ENCODE assay signal across 1 cellular context in the genomic region with DNA sequence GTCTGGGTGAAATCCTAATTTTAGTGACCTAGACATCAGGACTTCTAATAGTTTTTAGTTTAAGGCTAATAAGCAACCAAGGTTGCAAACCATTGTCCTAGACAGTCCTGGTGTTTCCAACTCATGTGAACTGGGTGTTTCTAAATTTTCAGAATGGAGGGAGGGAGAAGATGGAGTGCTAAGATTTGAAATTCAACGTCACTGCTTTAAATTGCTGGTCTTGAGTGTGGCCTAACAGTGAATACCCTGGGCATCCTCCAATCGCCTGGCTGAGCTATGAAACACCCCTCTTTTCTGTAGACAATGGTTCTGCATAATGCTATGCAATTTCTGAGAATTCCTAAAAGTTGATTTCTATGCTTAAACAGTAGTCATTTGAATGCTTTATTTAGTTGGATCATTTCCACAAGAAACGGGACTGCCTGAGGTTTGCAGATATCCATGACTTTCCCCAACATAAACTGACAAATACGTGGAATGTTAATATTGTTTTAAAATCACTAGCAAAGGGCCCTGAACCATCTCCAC.
TF ChIP-seq lines count a peak whose summit lies in the region.

No MANE protein-coding gene starts in this region.

TF ChIP-seq in HepG2, 621 proteins besides CTCF, POLR2A, EP300 and RAD21:
- TF ChIP-seq SP5 (CRISPR knock-in tag; IDR thresholded peaks at IDR 0.05; ENCODE audit: borderline replicate concordance, low read depth) (no peak), ZNF354B (CRISPR knock-in tag; IDR thresholded peaks at IDR 0.05) (0 out of 2 replicates have a peak, but pooled peaks have one; percentile 50), ZNF703 (CRISPR knock-in tag; IDR thresholded peaks at IDR 0.05; ENCODE audit: borderline replicate concordance) (no peak), CENPX (CRISPR knock-in tag; IDR thresholded peaks at IDR 0.05) (no peak), LCORL (IDR thresholded peaks at IDR 0.05) (no peak), LCORL (CRISPR knock-in tag; IDR thresholded peaks at IDR 0.05) (no peak), ZNF232 (CRISPR knock-in tag; IDR thresholded peaks at IDR 0.05; ENCODE audit: borderline replicate concordance) (no peak), ZFX (CRISPR knock-in tag; IDR thresholded peaks at IDR 0.05; ENCODE audit: low read depth) (peak; percentile 34; the same call in 1 of the 2 replicates), ZNF615 (CRISPR knock-in tag; IDR thresholded peaks at IDR 0.05; ENCODE audit: borderline replicate concordance) (no peak), ZNF570 (CRISPR knock-in tag; IDR thresholded peaks at IDR 0.05; ENCODE audit: borderline replicate concordance) (no peak), SRSF1 (optimal IDR thresholded peaks at IDR 0.05; ENCODE audit: low read depth, low read length) (no peak), PHB2 (IDR thresholded peaks at IDR 0.05; ENCODE audit: partially characterized antibody) (no peak), RNF2 (conservative IDR thresholded peaks at IDR 0.05; ENCODE audit: low read depth) (no peak), CREB1 (IDR thresholded peaks at IDR 0.05) (no peak), CREB1 (CRISPR knock-in tag; IDR thresholded peaks at IDR 0.05) (0 out of 2 replicates have a peak, but pooled peaks have one; percentile 4), ZNF3 (CRISPR knock-in tag; IDR thresholded peaks at IDR 0.05) (no peak), PRMT3 (CRISPR knock-in tag; IDR thresholded peaks at IDR 0.05; ENCODE audit: borderline replicate concordance, low read depth) (no peak), MTA3 (CRISPR knock-in tag; IDR thresholded peaks at IDR 0.05) (no peak), ARID2 (CRISPR knock-in tag; IDR thresholded peaks at IDR 0.05; ENCODE audit: borderline replicate concordance) (peak; percentile 79; the same call in 1 of the 2 replicates)
- TF ChIP-seq, protein P1, sequence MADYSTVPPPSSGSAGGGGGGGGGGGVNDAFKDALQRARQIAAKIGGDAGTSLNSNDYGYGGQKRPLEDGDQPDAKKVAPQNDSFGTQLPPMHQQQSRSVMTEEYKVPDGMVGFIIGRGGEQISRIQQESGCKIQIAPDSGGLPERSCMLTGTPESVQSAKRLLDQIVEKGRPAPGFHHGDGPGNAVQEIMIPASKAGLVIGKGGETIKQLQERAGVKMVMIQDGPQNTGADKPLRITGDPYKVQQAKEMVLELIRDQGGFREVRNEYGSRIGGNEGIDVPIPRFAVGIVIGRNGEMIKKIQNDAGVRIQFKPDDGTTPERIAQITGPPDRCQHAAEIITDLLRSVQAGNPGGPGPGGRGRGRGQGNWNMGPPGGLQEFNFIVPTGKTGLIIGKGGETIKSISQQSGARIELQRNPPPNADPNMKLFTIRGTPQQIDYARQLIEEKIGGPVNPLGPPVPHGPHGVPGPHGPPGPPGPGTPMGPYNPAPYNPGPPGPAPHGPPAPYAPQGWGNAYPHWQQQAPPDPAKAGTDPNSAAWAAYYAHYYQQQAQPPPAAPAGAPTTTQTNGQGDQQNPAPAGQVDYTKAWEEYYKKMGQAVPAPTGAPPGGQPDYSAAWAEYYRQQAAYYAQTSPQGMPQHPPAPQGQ (CRISPR knock-in tag; IDR thresholded peaks at IDR 0.05; ENCODE audit: borderline replicate concordance), result no peak
- TF ChIP-seq, protein P2, sequence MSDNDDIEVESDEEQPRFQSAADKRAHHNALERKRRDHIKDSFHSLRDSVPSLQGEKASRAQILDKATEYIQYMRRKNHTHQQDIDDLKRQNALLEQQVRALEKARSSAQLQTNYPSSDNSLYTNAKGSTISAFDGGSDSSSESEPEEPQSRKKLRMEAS (IDR thresholded peaks at IDR 0.05), result no peak
- TF ChIP-seq, protein P3, sequence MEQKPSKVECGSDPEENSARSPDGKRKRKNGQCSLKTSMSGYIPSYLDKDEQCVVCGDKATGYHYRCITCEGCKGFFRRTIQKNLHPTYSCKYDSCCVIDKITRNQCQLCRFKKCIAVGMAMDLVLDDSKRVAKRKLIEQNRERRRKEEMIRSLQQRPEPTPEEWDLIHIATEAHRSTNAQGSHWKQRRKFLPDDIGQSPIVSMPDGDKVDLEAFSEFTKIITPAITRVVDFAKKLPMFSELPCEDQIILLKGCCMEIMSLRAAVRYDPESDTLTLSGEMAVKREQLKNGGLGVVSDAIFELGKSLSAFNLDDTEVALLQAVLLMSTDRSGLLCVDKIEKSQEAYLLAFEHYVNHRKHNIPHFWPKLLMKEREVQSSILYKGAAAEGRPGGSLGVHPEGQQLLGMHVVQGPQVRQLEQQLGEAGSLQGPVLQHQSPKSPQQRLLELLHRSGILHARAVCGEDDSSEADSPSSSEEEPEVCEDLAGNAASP (CRISPR knock-in tag; IDR thresholded peaks at IDR 0.05; ENCODE audit: borderline replicate concordance), result no peak
- TF ChIP-seq, protein P4, sequence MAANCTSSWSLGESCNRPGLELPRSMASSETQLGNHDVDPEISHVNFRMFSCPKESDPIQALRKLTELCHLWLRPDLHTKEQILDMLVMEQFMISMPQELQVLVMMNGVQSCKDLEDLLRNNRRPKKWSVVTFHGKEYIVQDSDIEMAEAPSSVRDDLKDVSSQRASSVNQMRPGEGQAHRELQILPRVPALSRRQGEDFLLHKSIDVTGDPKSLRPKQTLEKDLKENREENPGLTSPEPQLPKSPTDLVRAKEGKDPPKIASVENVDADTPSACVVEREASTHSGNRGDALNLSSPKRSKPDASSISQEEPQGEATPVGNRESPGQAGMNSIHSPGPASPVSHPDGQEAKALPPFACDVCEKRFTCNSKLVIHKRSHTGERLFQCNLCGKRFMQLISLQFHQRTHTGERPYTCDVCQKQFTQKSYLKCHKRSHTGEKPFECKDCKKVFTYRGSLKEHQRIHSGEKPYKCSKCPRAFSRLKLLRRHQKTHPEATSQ (CRISPR knock-in tag; IDR thresholded peaks at IDR 0.05; ENCODE audit: borderline replicate concordance), result 0 out of 2 replicates have a peak, but pooled peaks have one; percentile 51
- TF ChIP-seq, protein P5, sequence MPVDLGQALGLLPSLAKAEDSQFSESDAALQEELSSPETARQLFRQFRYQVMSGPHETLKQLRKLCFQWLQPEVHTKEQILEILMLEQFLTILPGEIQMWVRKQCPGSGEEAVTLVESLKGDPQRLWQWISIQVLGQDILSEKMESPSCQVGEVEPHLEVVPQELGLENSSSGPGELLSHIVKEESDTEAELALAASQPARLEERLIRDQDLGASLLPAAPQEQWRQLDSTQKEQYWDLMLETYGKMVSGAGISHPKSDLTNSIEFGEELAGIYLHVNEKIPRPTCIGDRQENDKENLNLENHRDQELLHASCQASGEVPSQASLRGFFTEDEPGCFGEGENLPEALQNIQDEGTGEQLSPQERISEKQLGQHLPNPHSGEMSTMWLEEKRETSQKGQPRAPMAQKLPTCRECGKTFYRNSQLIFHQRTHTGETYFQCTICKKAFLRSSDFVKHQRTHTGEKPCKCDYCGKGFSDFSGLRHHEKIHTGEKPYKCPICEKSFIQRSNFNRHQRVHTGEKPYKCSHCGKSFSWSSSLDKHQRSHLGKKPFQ (CRISPR knock-in tag; IDR thresholded peaks at IDR 0.05; ENCODE audit: insufficient replicate concordance), result no peak
- TF ChIP-seq, protein P6, sequence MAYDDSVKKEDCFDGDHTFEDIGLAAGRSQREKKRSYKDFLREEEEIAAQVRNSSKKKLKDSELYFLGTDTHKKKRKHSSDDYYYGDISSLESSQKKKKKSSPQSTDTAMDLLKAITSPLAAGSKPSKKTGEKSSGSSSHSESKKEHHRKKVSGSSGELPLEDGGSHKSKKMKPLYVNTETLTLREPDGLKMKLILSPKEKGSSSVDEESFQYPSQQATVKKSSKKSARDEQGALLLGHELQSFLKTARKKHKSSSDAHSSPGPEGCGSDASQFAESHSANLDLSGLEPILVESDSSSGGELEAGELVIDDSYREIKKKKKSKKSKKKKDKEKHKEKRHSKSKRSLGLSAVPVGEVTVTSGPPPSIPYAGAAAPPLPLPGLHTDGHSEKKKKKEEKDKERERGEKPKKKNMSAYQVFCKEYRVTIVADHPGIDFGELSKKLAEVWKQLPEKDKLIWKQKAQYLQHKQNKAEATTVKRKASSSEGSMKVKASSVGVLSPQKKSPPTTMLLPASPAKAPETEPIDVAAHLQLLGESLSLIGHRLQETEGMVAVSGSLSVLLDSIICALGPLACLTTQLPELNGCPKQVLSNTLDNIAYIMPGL (CRISPR knock-in tag; IDR thresholded peaks at IDR 0.05; ENCODE audit: borderline replicate concordance in 1 of 2, low read depth in 1 of 2), result peak in 1 of 2 experiments; percentile 33; a peak in 1 of 4 replicates
- TF ChIP-seq, protein P7, sequence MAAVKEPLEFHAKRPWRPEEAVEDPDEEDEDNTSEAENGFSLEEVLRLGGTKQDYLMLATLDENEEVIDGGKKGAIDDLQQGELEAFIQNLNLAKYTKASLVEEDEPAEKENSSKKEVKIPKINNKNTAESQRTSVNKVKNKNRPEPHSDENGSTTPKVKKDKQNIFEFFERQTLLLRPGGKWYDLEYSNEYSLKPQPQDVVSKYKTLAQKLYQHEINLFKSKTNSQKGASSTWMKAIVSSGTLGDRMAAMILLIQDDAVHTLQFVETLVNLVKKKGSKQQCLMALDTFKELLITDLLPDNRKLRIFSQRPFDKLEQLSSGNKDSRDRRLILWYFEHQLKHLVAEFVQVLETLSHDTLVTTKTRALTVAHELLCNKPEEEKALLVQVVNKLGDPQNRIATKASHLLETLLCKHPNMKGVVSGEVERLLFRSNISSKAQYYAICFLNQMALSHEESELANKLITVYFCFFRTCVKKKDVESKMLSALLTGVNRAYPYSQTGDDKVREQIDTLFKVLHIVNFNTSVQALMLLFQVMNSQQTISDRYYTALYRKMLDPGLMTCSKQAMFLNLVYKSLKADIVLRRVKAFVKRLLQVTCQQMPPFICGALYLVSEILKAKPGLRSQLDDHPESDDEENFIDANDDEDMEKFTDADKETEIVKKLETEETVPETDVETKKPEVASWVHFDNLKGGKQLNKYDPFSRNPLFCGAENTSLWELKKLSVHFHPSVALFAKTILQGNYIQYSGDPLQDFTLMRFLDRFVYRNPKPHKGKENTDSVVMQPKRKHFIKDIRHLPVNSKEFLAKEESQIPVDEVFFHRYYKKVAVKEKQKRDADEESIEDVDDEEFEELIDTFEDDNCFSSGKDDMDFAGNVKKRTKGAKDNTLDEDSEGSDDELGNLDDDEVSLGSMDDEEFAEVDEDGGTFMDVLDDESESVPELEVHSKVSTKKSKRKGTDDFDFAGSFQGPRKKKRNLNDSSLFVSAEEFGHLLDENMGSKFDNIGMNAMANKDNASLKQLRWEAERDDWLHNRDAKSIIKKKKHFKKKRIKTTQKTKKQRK (IDR thresholded peaks at IDR 0.05; ENCODE audit: low read length), result no peak
- TF ChIP-seq, protein P8, sequence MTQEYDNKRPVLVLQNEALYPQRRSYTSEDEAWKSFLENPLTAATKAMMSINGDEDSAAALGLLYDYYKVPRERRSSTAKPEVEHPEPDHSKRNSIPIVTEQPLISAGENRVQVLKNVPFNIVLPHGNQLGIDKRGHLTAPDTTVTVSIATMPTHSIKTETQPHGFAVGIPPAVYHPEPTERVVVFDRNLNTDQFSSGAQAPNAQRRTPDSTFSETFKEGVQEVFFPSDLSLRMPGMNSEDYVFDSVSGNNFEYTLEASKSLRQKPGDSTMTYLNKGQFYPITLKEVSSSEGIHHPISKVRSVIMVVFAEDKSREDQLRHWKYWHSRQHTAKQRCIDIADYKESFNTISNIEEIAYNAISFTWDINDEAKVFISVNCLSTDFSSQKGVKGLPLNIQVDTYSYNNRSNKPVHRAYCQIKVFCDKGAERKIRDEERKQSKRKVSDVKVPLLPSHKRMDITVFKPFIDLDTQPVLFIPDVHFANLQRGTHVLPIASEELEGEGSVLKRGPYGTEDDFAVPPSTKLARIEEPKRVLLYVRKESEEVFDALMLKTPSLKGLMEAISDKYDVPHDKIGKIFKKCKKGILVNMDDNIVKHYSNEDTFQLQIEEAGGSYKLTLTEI (CRISPR knock-in tag; conservative IDR thresholded peaks at IDR 0.05), result no peak
